ENCODE assay signal across 11 cellular contexts in genomic region chr18:65754121-65754520, GRCh38. TPM values are rescaled to one million over a fixed set of nuclear protein-coding genes. Genes with fewer than 3 reads are reported as not detected.
DNase-seq lines count a peak whose midpoint lies in the region; ATAC-seq lines count a peak whose summit lies in the region.
"Had no signal": no experiment of that assay in that cellular context is flagged by ENCODE, and none has a peak within 500 bp of the region (broad histone marks: within the 10 kb centered on the region; RNA-seq: fewer than 3 reads in every experiment).

No MANE protein-coding gene starts in this region.

- no peak overlapping the region for H3K27ac Mint-ChIP-seq in stimulated activated naive CD8-positive, alpha-beta T cell treated with anti-CD3 and anti-CD28 coated beads, Interleukin-15, amount 100 ng/mL, for 72 hours
- H3K27ac Mint-ChIP-seq: effector memory CD8-positive, alpha-beta T cell had no signal

- DNase-seq in NCI-H1417 (lab: John Stamatoyannopoulos, UW) (peak; percentile 17 to 67 (median 30)), NCI-H1417 treated with DMSO at 0.1 percent for 48 hours (lab: John Stamatoyannopoulos, UW) (no peak), NCI-H446 treated with DMSO at 0.1 percent for 48 hours (lab: John Stamatoyannopoulos, UW) (peak; percentile 45), astrocyte of the hippocampus (ENCODE audit: low read depth, low spot score) (peak; percentile 82), renal cortical epithelial cell (ENCODE audit: low read depth) (peak; percentile 6), NCI-H187 (lab: John Stamatoyannopoulos, UW) (no peak)
- DNase-seq in stimulated activated naive CD8-positive, alpha-beta T cell treated with anti-CD3 and anti-CD28 coated beads, Interleukin-15, amount 100 ng/mL, for 72 hours, result no peak
- DNase-seq in stimulated activated CD4-positive, alpha-beta T cell treated with anti-CD3 and anti-CD28 coated beads, Interleukin-4, amount 100 ng/mL, for 24 hours, result no peak
- DNase-seq: effector memory CD8-positive, alpha-beta T cell; EL had no signal

- H3K4me1 Mint-ChIP-seq in stimulated activated naive CD8-positive, alpha-beta T cell treated with anti-CD3 and anti-CD28 coated beads, Interleukin-15, amount 100 ng/mL, for 72 hours, result no peaks in the 10 kb centered on the region

- H3K4me3 Mint-ChIP-seq in stimulated activated naive CD8-positive, alpha-beta T cell treated with anti-CD3 and anti-CD28 coated beads, Interleukin-15, amount 100 ng/mL, for 72 hours, result no peak overlapping the region
- H3K4me3 Mint-ChIP-seq: effector memory CD8-positive, alpha-beta T cell had no signal

- H3K9me3 Mint-ChIP-seq in stimulated activated naive CD8-positive, alpha-beta T cell treated with anti-CD3 and anti-CD28 coated beads, Interleukin-15, amount 100 ng/mL, for 72 hours, result peaks cover 0 to 9% of the 10 kb centered on the region in 2 donors

- peaks cover 35% of the 10 kb centered on the region for H3K27me3 Mint-ChIP-seq in stimulated activated naive CD8-positive, alpha-beta T cell treated with anti-CD3 and anti-CD28 coated beads, Interleukin-15, amount 100 ng/mL, for 72 hours
- H3K27me3 Mint-ChIP-seq: effector memory CD8-positive, alpha-beta T cell had no signal

- no peak for ATAC-seq in stimulated activated naive CD8-positive, alpha-beta T cell treated with anti-CD3 and anti-CD28 coated beads, Interleukin-15, amount 100 ng/mL, for 72 hours
- ATAC-seq: effector memory CD8-positive, alpha-beta T cell had no signal

RNA-seq across cellular contexts. Expression of gene CDH7, which starts 3.3 kb away (rescaled TPM):
- total RNA-seq in renal cortical epithelial cell, result not detected in 2 replicates
- total RNA-seq: pulmonary artery endothelial cell had no signal

Comparison
In these comparisons a context has a peak if more than half of its experiments do, and no peak if none do; other contexts are left out.
1. DNase-seq: peak in NCI-H1417 (3 of 3), NCI-H446 treated with DMSO at 0.1 percent for 48 hours (single experiment), astrocyte of the hippocampus (single experiment) and renal cortical epithelial cell (single experiment); none in NCI-H1417 treated with DMSO at 0.1 percent for 48 hours (single experiment), stimulated activated naive CD8-positive, alpha-beta T cell treated with anti-CD3 and anti-CD28 coated beads, Interleukin-15, amount 100 ng/mL, for 72 hours (0 of 2), NCI-H187 (0 of 2) and stimulated activated CD4-positive, alpha-beta T cell treated with anti-CD3 and anti-CD28 coated beads, Interleukin-4, amount 100 ng/mL, for 24 hours (single experiment).